In genomic region chr16:17261197-17261858, GRCh38 we compare ENCODE assay signal across 1 cellular context.
TF ChIP-seq lines count a peak whose summit lies in the region.

No MANE protein-coding gene starts in this region.

TF ChIP-seq in WTC11, 78 proteins besides CTCF, POLR2A, EP300 and RAD21 (continued from another document):
- TF ChIP-seq ZNF532 (CRISPR knock-in tag; IDR thresholded peaks at IDR 0.05; ENCODE audit: borderline replicate concordance) (no peak), ZNF232 (CRISPR knock-in tag; IDR thresholded peaks at IDR 0.05) (no peak)
